In genomic region chr6:26956078-26956600, GRCh38 we compare ENCODE assay signal across 8 cellular contexts.
DNase-seq lines count a peak whose midpoint lies in the region; ATAC-seq lines count a peak whose summit lies in the region.
"Not testable (repeated sequence)": the region's sequence is repeated elsewhere in the genome, so short reads cannot be mapped to it uniquely, and the experiment has no call there.

No MANE protein-coding gene starts in this region.

- H3K36me3 ChIP-seq in mesodermal cell (ENCODE audit: control insufficient read depth, insufficient read depth, low read length): not testable (repeated sequence)

- POLR2A ChIA-PET in T-cell (lab: Charles Lee): not testable (repeated sequence)

- CTCF ChIA-PET in T-cell (lab: Charles Lee): interaction anchor here in 1 of 2 donors (0.6 to 1.1 kb wide), 2 partner anchors 171 to 221 kb away, joined by 3 read pairs; no protein-coding TSS in a partner anchor
- CTCF ChIA-PET in activated naive CD4-positive, alpha-beta T cell treated with anti-CD3 and anti-CD28 coated beads, Interleukin-2, amount 10 ng/mL, durations not matched to agents 7 days and 5 days (lab: Charles Lee): not testable (repeated sequence)

- H3K4me1 ChIP-seq in mesodermal cell (ENCODE audit: control insufficient read depth, insufficient read depth, low read length, poor library complexity, severe bottlenecking): not testable (repeated sequence)

- DNase-seq in Ammon's horn (ENCODE audit: low spot score): peak; percentile 51
- DNase-seq in HK-2 (ENCODE audit: unreplicated experiment): peak; percentile 47
- DNase-seq in NCI-H345 (lab: John Stamatoyannopoulos, UW): peak; percentile 94
- DNase-seq in T-cell: peak in 31 of 34 experiments; percentile 1 to 65 (median 45)
- DNase-seq in activated naive CD4-positive, alpha-beta T cell treated with anti-CD3 and anti-CD28 coated beads, Interleukin-2, amount 10 ng/mL, durations not matched to agents 7 days and 5 days: peak; percentile 69
- DNase-seq in fibroblast of gingiva (ENCODE audit: low read depth): peak; percentile 46
- peak; percentile 53 for DNase-seq in stimulated activated CD4-positive, alpha-beta T cell treated with anti-CD3 and anti-CD28 coated beads, Interleukin-1b, Interleukin-23, amount 100 ng/mL, for 48 hours

- H3K4me3 Mint-ChIP-seq in T-cell: peak overlapping the region; percentile 78 to 87 (median 84)
- peak overlapping the region; percentile 72 for H3K4me3 Mint-ChIP-seq in activated naive CD4-positive, alpha-beta T cell treated with anti-CD3 and anti-CD28 coated beads, Interleukin-2, amount 10 ng/mL, durations not matched to agents 7 days and 5 days

- H3K4me1 Mint-ChIP-seq in T-cell: peaks cover 13 to 16% (median 16%) of the 10 kb centered on the region in 3 donors
- peaks cover 11% of the 10 kb centered on the region for H3K4me1 Mint-ChIP-seq in activated naive CD4-positive, alpha-beta T cell treated with anti-CD3 and anti-CD28 coated beads, Interleukin-2, amount 10 ng/mL, durations not matched to agents 7 days and 5 days

- H3K36me3 Mint-ChIP-seq in T-cell; activated naive CD4-positive, alpha-beta T cell treated with anti-CD3 and anti-CD28 coated beads, Interleukin-2, amount 10 ng/mL, durations not matched to agents 7 days and 5 days: not testable (repeated sequence)

- H3K9me3 ChIP-seq in mesodermal cell (ENCODE audit: control insufficient read depth, low read length): not testable (repeated sequence)

- 0% methylated on average over 1 of the region's 20 CpGs; no CpG with 5 or more reads in 1 of the 2 experiments for WGBS in mesodermal cell (ENCODE audit: insufficient coverage in 2 of 2), 2 experiments

- ATAC-seq in T-cell (replicated peaks in 1 of 4): peak; percentile 7 to 57 (median 45)

- H3K27ac ChIP-seq in mesodermal cell (ENCODE audit: low read depth, low read length, severe bottlenecking): peak overlapping the region; percentile 23

- H3K27me3 Mint-ChIP-seq in T-cell; activated naive CD4-positive, alpha-beta T cell treated with anti-CD3 and anti-CD28 coated beads, Interleukin-2, amount 10 ng/mL, durations not matched to agents 7 days and 5 days: not testable (repeated sequence)

- peak overlapping the region; percentile 32 for H3K4me3 ChIP-seq in mesodermal cell (ENCODE audit: extremely low read depth, insufficient read depth, low read length, poor library complexity, severe bottlenecking)

- peak overlapping the region; percentile 84 for H3K27ac Mint-ChIP-seq in T-cell
- H3K27ac Mint-ChIP-seq in activated naive CD4-positive, alpha-beta T cell treated with anti-CD3 and anti-CD28 coated beads, Interleukin-2, amount 10 ng/mL, durations not matched to agents 7 days and 5 days: peak overlapping the region; percentile 90

- not testable (repeated sequence) for H3K9me3 Mint-ChIP-seq in T-cell; activated naive CD4-positive, alpha-beta T cell treated with anti-CD3 and anti-CD28 coated beads, Interleukin-2, amount 10 ng/mL, durations not matched to agents 7 days and 5 days

Comparison
In these comparisons a context has a peak if more than half of its experiments do, and no peak if none do; other contexts are left out.
1. Peak in every context shown above with its lines: DNase-seq, ATAC-seq, H3K4me3 ChIP-seq and H3K27ac ChIP-seq.